ENCODE assay signal across 8 cellular contexts in the genomic region with DNA sequence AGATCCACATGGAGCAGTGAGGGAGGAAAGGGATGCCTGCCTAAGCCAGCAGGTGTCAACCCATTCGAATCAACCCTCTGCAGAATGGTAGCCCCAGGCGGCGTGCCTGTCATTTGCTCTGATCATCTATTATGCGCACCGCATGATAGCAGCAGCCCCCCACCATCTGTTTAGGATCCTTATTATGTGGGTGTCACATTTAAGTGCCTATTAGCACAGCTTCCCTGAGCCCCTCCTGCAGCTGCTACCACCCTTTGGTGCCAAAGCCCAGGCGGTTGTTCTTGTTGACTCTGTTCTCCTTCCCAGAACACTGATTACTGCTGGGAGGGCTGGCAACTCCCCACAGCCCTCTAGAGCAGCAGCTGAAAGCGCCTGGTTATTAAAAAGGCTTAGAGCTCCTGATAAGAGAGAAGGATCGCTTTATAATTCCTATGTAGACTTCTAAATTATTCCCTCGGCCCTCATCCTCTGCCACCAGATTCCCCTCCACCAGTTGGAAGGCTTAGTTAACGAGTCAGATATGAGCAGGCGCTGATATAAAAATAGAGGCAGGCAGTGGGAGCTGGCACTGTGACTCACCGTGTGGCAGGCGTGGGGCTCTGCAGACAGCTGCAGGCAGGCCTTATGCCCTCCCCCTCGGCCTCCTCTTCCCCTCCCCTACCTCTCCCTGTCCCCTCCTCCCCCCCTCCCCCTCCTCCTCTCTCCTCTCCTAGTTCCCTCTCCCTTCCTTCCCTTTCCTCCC. TPM values are rescaled to one million over a fixed set of nuclear protein-coding genes. Genes with fewer than 3 reads are reported as not detected.
DNase-seq lines count a peak whose midpoint lies in the region; ATAC-seq and FAIRE-seq lines count a peak whose summit lies in the region.

No MANE protein-coding gene starts in this region.

- no peaks in the 10 kb centered on the region for H3K27me3 ChIP-seq in right cardiac atrium (ENCODE audit: control insufficient read depth, insufficient read depth)
- peaks cover 0 to 9% of the 10 kb centered on the region in 2 donors for H3K27me3 ChIP-seq in small intestine (ENCODE audit: control insufficient read depth in 2 of 2, insufficient read depth in 2 of 2, low read length in 2 of 2)

- no peaks in the 10 kb centered on the region for H3K36me3 Mint-ChIP-seq in activated naive CD8-positive, alpha-beta T cell treated with anti-CD3 and anti-CD28 coated beads, Interleukin-2, amount 10 ng/mL, durations not matched to agents 7 days and 5 days
- H3K36me3 Mint-ChIP-seq in activated naive CD8-positive, alpha-beta T cell treated with anti-CD3 and anti-CD28 coated beads for 36 hours: no peaks in the 10 kb centered on the region
- H3K36me3 Mint-ChIP-seq in activated T-helper 17 cell treated with anti-CD3 and anti-CD28 coated beads, Interleukin-2, amount 50 U/mL, for 72 hours (ENCODE audit: low read depth): no peaks in the 10 kb centered on the region

- H3K27ac Mint-ChIP-seq in activated naive CD8-positive, alpha-beta T cell treated with anti-CD3 and anti-CD28 coated beads, Interleukin-2, amount 10 ng/mL, durations not matched to agents 7 days and 5 days: peak overlapping the region; percentile 71
- no peak overlapping the region for H3K27ac Mint-ChIP-seq in activated naive CD8-positive, alpha-beta T cell treated with anti-CD3 and anti-CD28 coated beads for 36 hours
- no peak overlapping the region for H3K27ac Mint-ChIP-seq in activated T-helper 17 cell treated with anti-CD3 and anti-CD28 coated beads, Interleukin-2, amount 50 U/mL, for 72 hours

- no peak for FAIRE-seq in small intestine (lab: Jason Lieb, UNC)

- H3K4me3 ChIP-seq in right cardiac atrium (ENCODE audit: low read length) (no peak overlapping the region), small intestine (ENCODE audit: low read depth in 1 of 2, low read length in 2 of 2) (no peak overlapping the region)

- intact Hi-C loops in right cardiac atrium (cut with DNase I): no loop called here

- H3K9me3 ChIP-seq in right cardiac atrium (ENCODE audit: control insufficient read depth, low read length): no peaks in the 10 kb centered on the region
- no peaks in the 10 kb centered on the region for H3K9me3 ChIP-seq in small intestine (ENCODE audit: control insufficient read depth, low read depth)

- peak overlapping the region; percentile 91 for H3K27ac ChIP-seq in right cardiac atrium (ENCODE audit: low read length)
- no peak overlapping the region for H3K27ac ChIP-seq in small intestine (ENCODE audit: low read depth in 1 of 2, low read length in 1 of 2)

- peaks cover 22% of the 10 kb centered on the region for H3K4me1 Mint-ChIP-seq in activated naive CD8-positive, alpha-beta T cell treated with anti-CD3 and anti-CD28 coated beads, Interleukin-2, amount 10 ng/mL, durations not matched to agents 7 days and 5 days
- peaks cover 15% of the 10 kb centered on the region for H3K4me1 Mint-ChIP-seq in activated naive CD8-positive, alpha-beta T cell treated with anti-CD3 and anti-CD28 coated beads for 36 hours
- H3K4me1 Mint-ChIP-seq in activated T-helper 17 cell treated with anti-CD3 and anti-CD28 coated beads, Interleukin-2, amount 50 U/mL, for 72 hours: peaks cover 6% of the 10 kb centered on the region

- peak overlapping the region; percentile 75 for H3K4me3 Mint-ChIP-seq in activated naive CD8-positive, alpha-beta T cell treated with anti-CD3 and anti-CD28 coated beads, Interleukin-2, amount 10 ng/mL, durations not matched to agents 7 days and 5 days
- no peak overlapping the region for H3K4me3 Mint-ChIP-seq in activated naive CD8-positive, alpha-beta T cell treated with anti-CD3 and anti-CD28 coated beads for 36 hours
- no peak overlapping the region for H3K4me3 Mint-ChIP-seq in activated T-helper 17 cell treated with anti-CD3 and anti-CD28 coated beads, Interleukin-2, amount 50 U/mL, for 72 hours

- peak; percentile 44 for DNase-seq in activated naive CD8-positive, alpha-beta T cell treated with anti-CD3 and anti-CD28 coated beads, Interleukin-2, amount 10 ng/mL, durations not matched to agents 7 days and 5 days
- no peak for DNase-seq in activated naive CD8-positive, alpha-beta T cell treated with anti-CD3 and anti-CD28 coated beads for 36 hours
- DNase-seq in NCI-H2196 (lab: John Stamatoyannopoulos, UW; ENCODE audit: unreplicated experiment) (peak; percentile 71), right cardiac atrium (peak; percentile 67 to 89 (median 85)), small intestine (peak; percentile 44)
- no peak for DNase-seq in NK-92 treated with Interleukin-12 subunit alpha and Interleukin-12 subunit beta, amount 100 ng/mL, for 24 hours (lab: John Stamatoyannopoulos, UW)

- H3K9me3 Mint-ChIP-seq in activated naive CD8-positive, alpha-beta T cell treated with anti-CD3 and anti-CD28 coated beads, Interleukin-2, amount 10 ng/mL, durations not matched to agents 7 days and 5 days: no peaks in the 10 kb centered on the region
- no peaks in the 10 kb centered on the region for H3K9me3 Mint-ChIP-seq in activated naive CD8-positive, alpha-beta T cell treated with anti-CD3 and anti-CD28 coated beads for 36 hours
- H3K9me3 Mint-ChIP-seq in activated T-helper 17 cell treated with anti-CD3 and anti-CD28 coated beads, Interleukin-2, amount 50 U/mL, for 72 hours: no peaks in the 10 kb centered on the region

- H3K4me1 ChIP-seq in right cardiac atrium (ENCODE audit: control insufficient read depth, insufficient read depth, low read length): peaks cover 5% of the 10 kb centered on the region
- H3K4me1 ChIP-seq in small intestine (ENCODE audit: control insufficient read depth in 2 of 2, insufficient read depth in 1 of 2, low read depth in 1 of 2, low read length in 1 of 2): peaks cover 2% of the 10 kb centered on the region in 2 donors

- ATAC-seq in activated naive CD8-positive, alpha-beta T cell treated with anti-CD3 and anti-CD28 coated beads, Interleukin-2, amount 10 ng/mL, durations not matched to agents 7 days and 5 days (ENCODE audit: low read depth): peak; percentile 65
- peak; percentile 72 for ATAC-seq in activated T-helper 17 cell treated with anti-CD3 and anti-CD28 coated beads, Interleukin-2, amount 50 U/mL, for 72 hours (replicated peaks)
- ATAC-seq in right cardiac atrium (peak; percentile 82 to 84), GM18907 (IDR thresholded peaks at IDR 0.05; ENCODE audit: unreplicated experiment) (no peak)

- WGBS in right cardiac atrium: 11% methylated on average over 14 of the region's 14 CpGs
- WGBS in small intestine, 3 donors: 6 to 19% (median 18%) methylated on average over 13 to 14 of the region's 14 CpGs

- POLR2A ChIA-PET in activated naive CD8-positive, alpha-beta T cell treated with anti-CD3 and anti-CD28 coated beads, Interleukin-2, amount 10 ng/mL, durations not matched to agents 7 days and 5 days (lab: Charles Lee): interaction anchor here (0.6 to 2.6 kb wide), 6 partner anchors 30 to 578 kb away, joined by 3 to 12 read pairs (median 4); a partner anchor contains a TSS

- H3K36me3 ChIP-seq in small intestine (ENCODE audit: control insufficient read depth in 2 of 2, insufficient read depth in 2 of 2, low read length in 2 of 2): no peaks in the 10 kb centered on the region

- peaks cover 33% of the 10 kb centered on the region for H3K27me3 Mint-ChIP-seq in activated naive CD8-positive, alpha-beta T cell treated with anti-CD3 and anti-CD28 coated beads, Interleukin-2, amount 10 ng/mL, durations not matched to agents 7 days and 5 days
- H3K27me3 Mint-ChIP-seq in activated naive CD8-positive, alpha-beta T cell treated with anti-CD3 and anti-CD28 coated beads for 36 hours: peaks cover 68% of the 10 kb centered on the region
- H3K27me3 Mint-ChIP-seq in activated T-helper 17 cell treated with anti-CD3 and anti-CD28 coated beads, Interleukin-2, amount 50 U/mL, for 72 hours: peaks cover 45% of the 10 kb centered on the region

RNA-seq across cellular contexts. Expression of a gene that starts 23.0 kb away (rescaled TPM):
- not detected for total RNA-seq in activated naive CD8-positive, alpha-beta T cell treated with anti-CD3 and anti-CD28 coated beads, Interleukin-2, amount 10 ng/mL, durations not matched to agents 7 days and 5 days
- total RNA-seq in activated naive CD8-positive, alpha-beta T cell treated with anti-CD3 and anti-CD28 coated beads for 36 hours: not detected
- not detected for total RNA-seq in activated T-helper 17 cell treated with anti-CD3 and anti-CD28 coated beads, Interleukin-2, amount 50 U/mL, for 72 hours
- 100 to 1,000 TPM in 3 of 4 donors, 10 to 100 TPM in 1; 54.5 to 833 (median 171) TPM for total RNA-seq in right cardiac atrium
- 1,262 TPM for polyA plus RNA-seq in right cardiac atrium
- 10 to 100 TPM in 2 of 3 donors, under 1 TPM in 1; 0.33 to 37.3 (median 25.7) TPM for polyA plus RNA-seq in small intestine

Comparison
In these comparisons a context has a peak if more than half of its experiments do, and no peak if none do; other contexts are left out.
1. DNase-seq: peak in activated naive CD8-positive, alpha-beta T cell treated with anti-CD3 and anti-CD28 coated beads, Interleukin-2, amount 10 ng/mL, durations not matched to agents 7 days and 5 days (single experiment), NCI-H2196 (single experiment), right cardiac atrium (3 of 3) and small intestine (single experiment); none in activated naive CD8-positive, alpha-beta T cell treated with anti-CD3 and anti-CD28 coated beads for 36 hours (single experiment) and NK-92 treated with Interleukin-12 subunit alpha and Interleukin-12 subunit beta, amount 100 ng/mL, for 24 hours (single experiment).
2. RNA of a gene that starts 23.0 kb away (total RNA-seq): 54.5 to 833 TPM in right cardiac atrium; not detected in activated T-helper 17 cell treated with anti-CD3 and anti-CD28 coated beads, Interleukin-2, amount 50 U/mL, for 72 hours, not detected in activated naive CD8-positive, alpha-beta T cell treated with anti-CD3 and anti-CD28 coated beads for 36 hours and not detected in activated naive CD8-positive, alpha-beta T cell treated with anti-CD3 and anti-CD28 coated beads, Interleukin-2, amount 10 ng/mL, durations not matched to agents 7 days and 5 days; every median in the first group is over 10 times any median in the second.